Comparison of ENCODE assay signal across 29 cellular contexts in genomic region chr3:42177801-42178150, GRCh38.
A peak's percentile ranks its signal among the peaks of the same experiment; 100 is the strongest.
DNase-seq lines count a peak whose midpoint lies in the region; ATAC-seq and TF ChIP-seq lines count a peak whose summit lies in the region.
"Had no signal": no experiment of that assay in that cellular context is flagged by ENCODE, and none has a peak within 500 bp of the region (broad histone marks: within the 10 kb centered on the region; RNA-seq: fewer than 3 reads in every experiment).

No MANE protein-coding gene starts in this region.

- intact Hi-C loops in Caco-2 (cut with micrococcal nuclease; ENCODE audit: unreplicated experiment) = no loop called here
- intact Hi-C loops in sigmoid colon (cut with DNase I) = no loop called here

- DNase-seq in Caco-2 (no peak), sigmoid colon (peak; percentile 44)
- DNase-seq: activated CD4-positive, alpha-beta T cell treated with anti-CD3 and anti-CD28 coated beads for 1 hour; activated CD8-positive, alpha-beta memory T cell treated with anti-CD3 and anti-CD28 coated beads, Interleukin-2, amount 50 U/mL, for 48 hours; activated CD8-positive, alpha-beta T cell treated with anti-CD3 and anti-CD28 coated beads for 36 hours; aorta; caudate nucleus; DMS53; foreskin keratinocyte; H7; MV-4-11; NCI-H1436 treated with DMSO at 0.1 percent for 48 hours; NCI-H226; NCI-H69; ovary; PC-9; Right ventricle myocardium superior; stimulated activated CD4-positive, alpha-beta T cell treated with anti-CD3 and anti-CD28 coated beads, Interleukin-1b, Interleukin-23, amount 100 ng/mL, for 48 hours; stomach; T-helper 2 cell; upper lobe of left lung had no signal

- CTCF ChIA-PET in Caco-2 (lab: Charles Lee) = interaction anchor here (4.4 kb wide), 1 partner anchor 60 kb away, joined by 13 read pairs; no protein-coding TSS in a partner anchor

- TF ChIP-seq EP300 in sigmoid colon (IDR thresholded peaks at IDR 0.05) = no peak

- H3K9ac ChIP-seq in BLaER1 treated with 17β-estradiol and CSF1 and Interleukin-3, amounts not matched to agents 10 nM and 100 nM = no peak overlapping the region
- H3K9ac ChIP-seq: BLaER1 had no signal

- no peak for TF ChIP-seq POLR2A in sigmoid colon (IDR thresholded peaks at IDR 0.05)

- ATAC-seq in HG02840 (IDR thresholded peaks at IDR 0.05; ENCODE audit: low FRiP score, unreplicated experiment) (no peak), GM18907 (IDR thresholded peaks at IDR 0.05; ENCODE audit: unreplicated experiment) (no peak)
- no peak for ATAC-seq in stimulated activated memory B cell treated with anti-CD40 and anti-IgM and Interleukin-4, amounts not matched to agents 10 μg/mL and 1 μg/mL and 100 μg/mL, for 72 hours
- ATAC-seq: activated CD8-positive, alpha-beta T cell treated with anti-CD3 and anti-CD28 coated beads for 36 hours; esophagus mucosa; foreskin keratinocyte had no signal

- peaks cover 17% of the 10 kb centered on the region for H3K4me1 Mint-ChIP-seq in Caco-2 (ENCODE audit: low read depth, unreplicated experiment)
- peaks cover 39% of the 10 kb centered on the region for H3K4me1 Mint-ChIP-seq in stimulated activated memory B cell treated with anti-CD40 and anti-IgM and Interleukin-4, amounts not matched to agents 10 μg/mL and 1 μg/mL and 100 μg/mL, for 72 hours

- no peaks in the 10 kb centered on the region for H3K36me3 Mint-ChIP-seq in Caco-2 (ENCODE audit: insufficient read depth, unreplicated experiment)
- H3K36me3 Mint-ChIP-seq in stimulated activated memory B cell treated with anti-CD40 and anti-IgM and Interleukin-4, amounts not matched to agents 10 μg/mL and 1 μg/mL and 100 μg/mL, for 72 hours = peaks cover 21% of the 10 kb centered on the region

- H3K4me3 ChIP-seq in BLaER1 treated with 17β-estradiol and CSF1 and Interleukin-3, amounts not matched to agents 10 nM and 100 nM = no peak overlapping the region
- H3K4me3 ChIP-seq in Caco-2 (ENCODE audit: low read depth, low read length) (no peak overlapping the region), sigmoid colon (no peak overlapping the region)
- H3K4me3 ChIP-seq: BLaER1, ovary, PC-9, stomach, upper lobe of left lung had no signal

- TF ChIP-seq CTCF in Caco-2 (IDR thresholded peaks at IDR 0.05; ENCODE audit: insufficient read depth in 1 of 2, low read depth in 1 of 2, low read length in 1 of 2, severe bottlenecking in 1 of 2, unreplicated experiment in 1 of 2) = no peak
- no peak for TF ChIP-seq CTCF in sigmoid colon (IDR thresholded peaks at IDR 0.05)

- peak overlapping the region in 6 of 11 experiments; percentile 77 to 95 (median 85); a peak in 8 of 22 replicates for H3K27ac ChIP-seq in BLaER1 treated with 17β-estradiol and CSF1 and Interleukin-3, amounts not matched to agents 10 nM and 100 nM
- peak overlapping the region; percentile 22 for H3K27ac ChIP-seq in angular gyrus (ENCODE audit: low read depth, low read length)
- no peak overlapping the region for H3K27ac ChIP-seq in sigmoid colon
- H3K27ac ChIP-seq: BLaER1, foreskin keratinocyte, ovary, upper lobe of left lung had no signal

- peaks cover 19 to 55% (median 36%) of the 10 kb centered on the region in 11 experiments; a peak in 21 of 22 replicates for H3K36me3 ChIP-seq in BLaER1 treated with 17β-estradiol and CSF1 and Interleukin-3, amounts not matched to agents 10 nM and 100 nM
- H3K36me3 ChIP-seq in Caco-2 (ENCODE audit: control insufficient read depth, insufficient read depth, low read length) = no peaks in the 10 kb centered on the region; the same call in 1 of the 2 replicates
- no peaks in the 10 kb centered on the region for H3K36me3 ChIP-seq in sigmoid colon
- H3K36me3 ChIP-seq: ovary had no signal

- POLR2A ChIA-PET in Caco-2 (lab: Charles Lee) = no interaction called here

- H3K27me3 Mint-ChIP-seq in Caco-2 (ENCODE audit: insufficient read depth, unreplicated experiment) = no peaks in the 10 kb centered on the region
- H3K27me3 Mint-ChIP-seq in stimulated activated memory B cell treated with anti-CD40 and anti-IgM and Interleukin-4, amounts not matched to agents 10 μg/mL and 1 μg/mL and 100 μg/mL, for 72 hours = no peaks in the 10 kb centered on the region
- H3K27me3 Mint-ChIP-seq: activated CD8-positive, alpha-beta T cell treated with anti-CD3 and anti-CD28 coated beads for 36 hours; activated naive CD8-positive, alpha-beta T cell had no signal

- peaks cover 0 to 99% (median 15%) of the 10 kb centered on the region in 11 experiments; a peak in 14 of 22 replicates for H4K20me1 ChIP-seq in BLaER1 treated with 17β-estradiol and CSF1 and Interleukin-3, amounts not matched to agents 10 nM and 100 nM

- 94 to 96% methylated on average over 9 of the region's 9 CpGs for WGBS in sigmoid colon, 2 donors

- H3K4me3 Mint-ChIP-seq in Caco-2 (ENCODE audit: unreplicated experiment) = no peak overlapping the region
- H3K4me3 Mint-ChIP-seq in stimulated activated memory B cell treated with anti-CD40 and anti-IgM and Interleukin-4, amounts not matched to agents 10 μg/mL and 1 μg/mL and 100 μg/mL, for 72 hours = no peak overlapping the region
- H3K4me3 Mint-ChIP-seq: activated CD8-positive, alpha-beta T cell treated with anti-CD3 and anti-CD28 coated beads for 36 hours; activated naive CD8-positive, alpha-beta T cell had no signal

- no peaks in the 10 kb centered on the region for H3K27me3 ChIP-seq in BLaER1 treated with 17β-estradiol and CSF1 and Interleukin-3, amounts not matched to agents 10 nM and 100 nM
- H3K27me3 ChIP-seq in Caco-2 (replicated peaks; ENCODE audit: control insufficient read depth, insufficient read depth, low read length) (no peaks in the 10 kb centered on the region), sigmoid colon (no peaks in the 10 kb centered on the region)
- H3K27me3 ChIP-seq: BLaER1, foreskin keratinocyte, ovary, stomach, upper lobe of left lung had no signal

- BruUV-seq in Caco-2 (replicated peaks; lab: Mats Ljungman, UMichigan) = no TSS peak

- no peaks in the 10 kb centered on the region for H3K9me3 ChIP-seq in BLaER1 treated with 17β-estradiol and CSF1 and Interleukin-3, amounts not matched to agents 10 nM and 100 nM (replicated peaks in 1 of 11)
- H3K9me3 ChIP-seq in Caco-2 (no peaks in the 10 kb centered on the region), sigmoid colon (no peaks in the 10 kb centered on the region)
- H3K9me3 ChIP-seq: BLaER1, ovary, stomach, upper lobe of left lung had no signal

- peak overlapping the region in 7 of 11 experiments; percentile 56 to 91 (median 87); a peak in 11 of 22 replicates for H3K4me2 ChIP-seq in BLaER1 treated with 17β-estradiol and CSF1 and Interleukin-3, amounts not matched to agents 10 nM and 100 nM
- H3K4me2 ChIP-seq: BLaER1, PC-9 had no signal

- peak overlapping the region; percentile 96 for H3K27ac Mint-ChIP-seq in Caco-2 (ENCODE audit: unreplicated experiment)
- H3K27ac Mint-ChIP-seq in stimulated activated memory B cell treated with anti-CD40 and anti-IgM and Interleukin-4, amounts not matched to agents 10 μg/mL and 1 μg/mL and 100 μg/mL, for 72 hours = no peak overlapping the region
- H3K27ac Mint-ChIP-seq: activated CD8-positive, alpha-beta T cell treated with anti-CD3 and anti-CD28 coated beads for 36 hours; activated naive CD8-positive, alpha-beta T cell had no signal

- peaks cover 56 to 72% (median 67%) of the 10 kb centered on the region in 10 experiments for H3K4me1 ChIP-seq in BLaER1 treated with 17β-estradiol and CSF1 and Interleukin-3, amounts not matched to agents 10 nM and 100 nM
- H3K4me1 ChIP-seq in Caco-2 = peaks cover 30% of the 10 kb centered on the region
- H3K4me1 ChIP-seq in sigmoid colon = peaks cover 0 to 21% (median 16%) of the 10 kb centered on the region in 4 donors

- H3K9me3 Mint-ChIP-seq in Caco-2 (ENCODE audit: unreplicated experiment) = no peaks in the 10 kb centered on the region
- H3K9me3 Mint-ChIP-seq in stimulated activated memory B cell treated with anti-CD40 and anti-IgM and Interleukin-4, amounts not matched to agents 10 μg/mL and 1 μg/mL and 100 μg/mL, for 72 hours = no peaks in the 10 kb centered on the region
- H3K9me3 Mint-ChIP-seq: activated CD8-positive, alpha-beta T cell treated with anti-CD3 and anti-CD28 coated beads for 36 hours had no signal

Comparison
In these comparisons a context has a peak if more than half of its experiments do, and no peak if none do; other contexts are left out.
1. H3K27ac ChIP-seq: peak in BLaER1 treated with 17β-estradiol and CSF1 and Interleukin-3, amounts not matched to agents 10 nM and 100 nM (6 of 11) and angular gyrus (single experiment); none in sigmoid colon (0 of 4).